ENCODE assay signal across 18 cellular contexts in the genomic region with DNA sequence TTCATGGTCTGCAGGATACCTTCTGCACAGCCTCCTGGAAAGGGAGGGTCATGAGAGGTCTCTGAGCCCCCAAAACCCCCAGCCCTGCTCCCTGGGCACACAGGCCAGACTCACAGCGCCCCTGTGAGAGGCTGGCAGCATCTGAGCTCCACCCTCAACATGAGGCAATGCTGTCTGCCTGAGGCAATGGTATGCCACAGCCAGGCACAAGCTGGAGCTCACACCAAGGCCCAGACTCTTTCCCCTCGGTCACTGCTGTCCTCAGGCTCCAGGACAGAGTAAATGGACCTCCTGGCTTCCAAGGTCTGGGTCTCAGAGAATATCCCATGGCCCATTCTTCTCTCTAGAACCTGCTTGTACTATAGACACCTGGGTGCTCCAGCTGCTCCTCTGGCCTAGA. TPM values are rescaled to one million over a fixed set of nuclear protein-coding genes. Genes with fewer than 3 reads are reported as not detected.
DNase-seq lines count a peak whose midpoint lies in the region; ATAC-seq and TF ChIP-seq lines count a peak whose summit lies in the region.
"Had no signal": no experiment of that assay in that cellular context is flagged by ENCODE, and none has a peak within 500 bp of the region (broad histone marks: within the 10 kb centered on the region; RNA-seq: fewer than 3 reads in every experiment).

No MANE protein-coding gene starts in this region.

- H3K36me3 Mint-ChIP-seq in activated naive CD8-positive, alpha-beta T cell: peaks cover 6% of the 10 kb centered on the region
- H3K36me3 Mint-ChIP-seq in activated naive CD8-positive, alpha-beta T cell treated with anti-CD3 and anti-CD28 coated beads for 36 hours: peaks cover 34% of the 10 kb centered on the region
- peaks cover 32% of the 10 kb centered on the region for H3K36me3 Mint-ChIP-seq in endodermal cell (ENCODE audit: low read depth)

- H3K27me3 ChIP-seq in OCI-LY1 (ENCODE audit: insufficient read depth, low read length) (no peaks in the 10 kb centered on the region), esophagus muscularis mucosa (no peaks in the 10 kb centered on the region), endodermal cell (ENCODE audit: control insufficient read depth, insufficient read depth, low read length, poor library complexity, severe bottlenecking) (no peaks in the 10 kb centered on the region)
- H3K27me3 ChIP-seq: tibial nerve had no signal

- no peaks in the 10 kb centered on the region for H3K9me3 Mint-ChIP-seq in activated naive CD8-positive, alpha-beta T cell (ENCODE audit: low read depth)
- no peaks in the 10 kb centered on the region for H3K9me3 Mint-ChIP-seq in activated naive CD8-positive, alpha-beta T cell treated with anti-CD3 and anti-CD28 coated beads for 36 hours
- no peaks in the 10 kb centered on the region for H3K9me3 Mint-ChIP-seq in endodermal cell
- H3K9me3 Mint-ChIP-seq: activated T-cell treated with anti-CD3 and anti-CD28 coated beads, Interleukin-2, amount 50 U/mL, for 4 hours had no signal

- no peak overlapping the region for H3K9ac ChIP-seq in OCI-LY1 (ENCODE audit: low read length)
- no peak overlapping the region for H3K9ac ChIP-seq in endodermal cell (ENCODE audit: extremely low read depth, low read length, poor library complexity, severe bottlenecking)

- H3K4me2 ChIP-seq in OCI-LY1 (ENCODE audit: low read length): no peak overlapping the region

- no peaks in the 10 kb centered on the region for H4K20me1 ChIP-seq in OCI-LY1 (ENCODE audit: insufficient read depth, low read length)

- H3K9me3 ChIP-seq in OCI-LY1 (ENCODE audit: low read length) (no peaks in the 10 kb centered on the region), esophagus muscularis mucosa (no peaks in the 10 kb centered on the region), endodermal cell (ENCODE audit: control insufficient read depth, low read length) (no peaks in the 10 kb centered on the region)
- H3K9me3 ChIP-seq: tibial nerve had no signal

- peaks cover 62% of the 10 kb centered on the region for H3K4me1 Mint-ChIP-seq in activated naive CD8-positive, alpha-beta T cell (ENCODE audit: low read depth)
- H3K4me1 Mint-ChIP-seq in activated naive CD8-positive, alpha-beta T cell treated with anti-CD3 and anti-CD28 coated beads for 36 hours: peaks cover 57% of the 10 kb centered on the region
- peaks cover 10% of the 10 kb centered on the region for H3K4me1 Mint-ChIP-seq in endodermal cell

- H3K79me2 ChIP-seq in OCI-LY1 (ENCODE audit: insufficient read depth, low read length): peaks cover 34% of the 10 kb centered on the region

- no peaks in the 10 kb centered on the region for H3F3A ChIP-seq in OCI-LY1 (ENCODE audit: insufficient read depth, low read length)

- no peak for TF ChIP-seq CTCF in OCI-LY1 (IDR thresholded peaks at IDR 0.05; ENCODE audit: low read length)
- TF ChIP-seq CTCF in esophagus muscularis mucosa (IDR thresholded peaks at IDR 0.05): no peak
- no peak for TF ChIP-seq CTCF in endodermal cell (conservative IDR thresholded peaks at IDR 0.05)

- WGBS in esophagus muscularis mucosa: 80% methylated on average over 2 of the region's 2 CpGs
- 88 to 100% methylated on average over 2 of the region's 2 CpGs for WGBS in endodermal cell (ENCODE audit: insufficient coverage in 1 of 2, insufficient read length in 1 of 2), 2 experiments

- intact Hi-C loops in esophagus muscularis mucosa (cut with DNase I): loop anchor here (10.0 kb wide), 1 partner anchor 111 kb away; a partner anchor contains a TSS

- H3K27ac Mint-ChIP-seq in activated naive CD8-positive, alpha-beta T cell: peak overlapping the region; percentile 77
- no peak overlapping the region for H3K27ac Mint-ChIP-seq in activated naive CD8-positive, alpha-beta T cell treated with anti-CD3 and anti-CD28 coated beads for 36 hours
- H3K27ac Mint-ChIP-seq in endodermal cell: no peak overlapping the region

- H3K27me3 Mint-ChIP-seq in activated naive CD8-positive, alpha-beta T cell: no peaks in the 10 kb centered on the region
- H3K27me3 Mint-ChIP-seq in activated naive CD8-positive, alpha-beta T cell treated with anti-CD3 and anti-CD28 coated beads for 36 hours: no peaks in the 10 kb centered on the region
- H3K27me3 Mint-ChIP-seq in endodermal cell (ENCODE audit: insufficient read depth): no peaks in the 10 kb centered on the region

- H3K4me3 Mint-ChIP-seq in activated naive CD8-positive, alpha-beta T cell: no peak overlapping the region
- no peak overlapping the region for H3K4me3 Mint-ChIP-seq in activated naive CD8-positive, alpha-beta T cell treated with anti-CD3 and anti-CD28 coated beads for 36 hours
- no peak overlapping the region for H3K4me3 Mint-ChIP-seq in endodermal cell
- H3K4me3 Mint-ChIP-seq: activated T-cell treated with anti-CD3 and anti-CD28 coated beads, Interleukin-2, amount 50 U/mL, for 4 hours had no signal

- ATAC-seq in HG03439 (IDR thresholded peaks at IDR 0.05; ENCODE audit: unreplicated experiment) (no peak), GM18867 (IDR thresholded peaks at IDR 0.05; ENCODE audit: unreplicated experiment) (no peak)
- ATAC-seq: activated CD4-positive, CD25-positive, alpha-beta regulatory T cell treated with anti-CD3 and anti-CD28 coated beads, Interleukin-2, amount 50 U/mL, for 24 hours; activated T-cell treated with anti-CD3 and anti-CD28 coated beads, Interleukin-2, amount 50 U/mL, for 4 hours; HepG2 had no signal

- H3K4me1 ChIP-seq in OCI-LY1 (ENCODE audit: insufficient read depth, low read length, severe bottlenecking): peaks cover 52% of the 10 kb centered on the region
- H3K4me1 ChIP-seq in esophagus muscularis mucosa: peaks cover 88 to 100% (median 100%) of the 10 kb centered on the region in 4 donors
- H3K4me1 ChIP-seq in endodermal cell (ENCODE audit: control insufficient read depth, insufficient read depth, low read length): no peaks in the 10 kb centered on the region

- DNase-seq in activated naive CD8-positive, alpha-beta T cell treated with anti-CD3 and anti-CD28 coated beads for 36 hours: no peak
- DNase-seq in esophagus muscularis mucosa (ENCODE audit: extremely low spot score) (no peak), endodermal cell (no peak)
- DNase-seq: activated T-cell treated with anti-CD3 and anti-CD28 coated beads, Interleukin-2, amount 50 U/mL, for 4 hours; amniotic stem cell; GDM1; NCI-H1048; NCI-H2107; stimulated activated CD4-positive, alpha-beta T cell treated with anti-CD3 and anti-CD28 coated beads, Interleukin-4, amount 100 ng/mL, for 1 hour; stimulated activated CD8-positive, alpha-beta memory T cell treated with anti-CD3 and anti-CD28 coated beads, Interleukin-4, amount 100 ng/mL, for 48 hours had no signal

- peaks cover 63% of the 10 kb centered on the region for H3K36me3 ChIP-seq in OCI-LY1 (ENCODE audit: insufficient read depth, low read length)
- peaks cover 44 to 62% (median 52%) of the 10 kb centered on the region in 4 donors for H3K36me3 ChIP-seq in esophagus muscularis mucosa
- H3K36me3 ChIP-seq in endodermal cell (ENCODE audit: control insufficient read depth, insufficient read depth, low read length): peaks cover 24% of the 10 kb centered on the region

- TF ChIP-seq POLR2A in esophagus muscularis mucosa (IDR thresholded peaks at IDR 0.05; ENCODE audit: low read depth): no peak

- H3K9me2 ChIP-seq in OCI-LY1 (ENCODE audit: low read depth, low read length): no peaks in the 10 kb centered on the region

- H3K27ac ChIP-seq in OCI-LY1 (ENCODE audit: low read depth, low read length, poor library complexity, severe bottlenecking) (peak overlapping the region; percentile 51), esophagus muscularis mucosa (replicated peaks in 1 of 4) (peak overlapping the region in 3 of 4 donors; percentile 34 to 47 (median 42)), temporal lobe (ENCODE audit: low read depth, low read length) (peak overlapping the region; percentile 40), endodermal cell (ENCODE audit: low read depth, low read length) (no peak overlapping the region)

- H3K4me3 ChIP-seq in OCI-LY1 (ENCODE audit: low read depth, low read length, poor library complexity, severe bottlenecking) (no peak overlapping the region), esophagus muscularis mucosa (no peak overlapping the region), endodermal cell (ENCODE audit: low read length) (no peak overlapping the region)
- H3K4me3 ChIP-seq: tibial nerve had no signal

- TF ChIP-seq EP300 in esophagus muscularis mucosa (IDR thresholded peaks at IDR 0.05): no peak

- no peak overlapping the region for H2AFZ ChIP-seq in OCI-LY1 (ENCODE audit: low read length)

RNA-seq across cellular contexts. Expression of a gene that starts 17.2 kb away (rescaled TPM):
- total RNA-seq in activated naive CD8-positive, alpha-beta T cell treated with anti-CD3 and anti-CD28 coated beads for 36 hours: 10 to 100 TPM; 25.7 to 27.8 TPM
- total RNA-seq in esophagus muscularis mucosa: 100 to 1,000 TPM in 3 of 4 donors, 10 to 100 TPM in 1; 78.0 to 138 (median 115) TPM
- 6.9 TPM for total RNA-seq in temporal lobe
- total RNA-seq in endodermal cell: 10 to 100 TPM; 10.5 to 12.8 TPM
- polyA plus RNA-seq in endodermal cell (2013, experiment 1 of 2): 11.5 TPM
- polyA plus RNA-seq in endodermal cell (2013, experiment 2 of 2): 11.3 TPM
